9 cellular contexts compared by ENCODE assay signal in genomic region chr21:42513985-42514882, GRCh38. TPM values are rescaled to one million over a fixed set of nuclear protein-coding genes. Genes with fewer than 3 reads are reported as not detected.
DNase-seq lines count a peak whose midpoint lies in the region; ATAC-seq, FAIRE-seq and TF ChIP-seq lines count a peak whose summit lies in the region.
"Had no signal": no experiment of that assay in that cellular context is flagged by ENCODE, and none has a peak within 500 bp of the region (broad histone marks: within the 10 kb centered on the region; RNA-seq: fewer than 3 reads in every experiment).

No MANE protein-coding gene starts in this region.

- H3K36me3 Mint-ChIP-seq in T-helper 1 cell treated with Interleukin-12 subunit alpha and Interleukin-12 subunit beta and Interleukin-4 antibody, amounts not matched to agents 30 μg/mL and 1 μg/mL, for 36 hours (ENCODE audit: low read depth), result peaks cover 11% of the 10 kb centered on the region

- H3K9me1 ChIP-seq in K562 (ENCODE audit: control insufficient read depth, insufficient read depth, low read length), result no peaks in the 10 kb centered on the region
- no peaks in the 10 kb centered on the region for H3K9me1 ChIP-seq in keratinocyte (ENCODE audit: control insufficient read depth, extremely low read depth, insufficient read depth, low read length)

- DNase-seq in NCI-H1417 (lab: John Stamatoyannopoulos, UW) (peak in 2 of 3 experiments; percentile 78 to 84), NCI-H1417 treated with DMSO at 0.1 percent for 48 hours (lab: John Stamatoyannopoulos, UW) (no peak), K562 (ENCODE audit: extremely low read depth in 1 of 4, low spot score in 3 of 4) (peak in 2 of 4 experiments; percentile 43 to 51), keratinocyte (ENCODE audit: low read depth, low spot score) (no peak)
- peak; percentile 56 to 64 for DNase-seq in stimulated activated CD4-positive, alpha-beta T cell treated with anti-CD3 and anti-CD28 coated beads, Interleukin-2, amount 100 ng/mL, for 48 hours

- H3K27ac ChIP-seq in K562 (ENCODE audit: extremely low read depth, low read depth, low read length) (no peak overlapping the region), keratinocyte (ENCODE audit: control insufficient read depth, insufficient read depth, low read length) (peak overlapping the region; percentile 47)

- H3K27me3 ChIP-seq in K562 (ENCODE audit: control insufficient read depth in 2 of 2, insufficient read depth in 2 of 2, low read length in 2 of 2) (peaks cover 53 to 57% of the 10 kb centered on the region in 2 experiments), keratinocyte (ENCODE audit: control insufficient read depth, extremely low read depth, insufficient read depth, low read length) (no peaks in the 10 kb centered on the region)

- peak overlapping the region; percentile 84 for H3K4me3 Mint-ChIP-seq in T-helper 1 cell treated with Interleukin-12 subunit alpha and Interleukin-12 subunit beta and Interleukin-4 antibody, amounts not matched to agents 30 μg/mL and 1 μg/mL, for 36 hours

- H3K9me3 ChIP-seq in K562 (replicated peaks; ENCODE audit: control insufficient read depth, insufficient read depth, low read depth, low read length) (no peaks in the 10 kb centered on the region), keratinocyte (ENCODE audit: control insufficient read depth, low read depth, low read length) (no peaks in the 10 kb centered on the region)

- intact Hi-C loops in K562 (cut with micrococcal nuclease), result no loop called here

- CTCF ChIA-PET in K562 (lab: Yijun Ruan, JAX; ENCODE audit: low intra/inter-chr PET ratio), result no interaction called here

- peaks cover 15% of the 10 kb centered on the region for H3K4me1 Mint-ChIP-seq in T-helper 1 cell treated with Interleukin-12 subunit alpha and Interleukin-12 subunit beta and Interleukin-4 antibody, amounts not matched to agents 30 μg/mL and 1 μg/mL, for 36 hours (ENCODE audit: low read depth)

- no peak for TF ChIP-seq POLR2A in K562 (conservative IDR thresholded peaks at IDR 0.05)

- H2AFZ ChIP-seq in K562 (ENCODE audit: low read depth, low read length), result peak overlapping the region; percentile 42; the same call in 1 of the 2 replicates
- peak overlapping the region; percentile 78 for H2AFZ ChIP-seq in keratinocyte (ENCODE audit: control insufficient read depth, low read length)

- TF ChIP-seq CTCF in K562 (IDR thresholded peaks at IDR 0.05 in 2 of 3, conservative IDR thresholded peaks at IDR 0.05 in 1 of 3; ENCODE audit: insufficient read depth in 2 of 3, low read depth in 1 of 3, low read length in 3 of 3) (no peak), keratinocyte (optimal IDR thresholded peaks at IDR 0.05 in 1 of 3, IDR thresholded peaks at IDR 0.05 in 1 of 3, conservative IDR thresholded peaks at IDR 0.05 in 1 of 3; ENCODE audit: extremely low read depth in 1 of 3, insufficient read depth in 2 of 3, low read length in 3 of 3) (no peak)

- FAIRE-seq in K562 (lab: Jason Lieb, UNC), result no peak
- FAIRE-seq in keratinocyte (lab: Jason Lieb, UNC), result no peak
- FAIRE-seq: G401.6 had no signal

- no TSS peak for BruUV-seq in K562 (replicated peaks; lab: Mats Ljungman, UMichigan)

- H4K20me1 ChIP-seq in K562 (replicated peaks; ENCODE audit: control insufficient read depth, insufficient read depth, low read length) (no peaks in the 10 kb centered on the region; the same call in 1 of the 2 replicates), keratinocyte (ENCODE audit: control insufficient read depth, extremely low read depth, insufficient read depth, low read length) (no peaks in the 10 kb centered on the region)

- H3K36me3 ChIP-seq in K562 (ENCODE audit: control insufficient read depth, insufficient read depth, low read length) (no peaks in the 10 kb centered on the region), keratinocyte (ENCODE audit: control insufficient read depth in 2 of 2, extremely low read depth in 1 of 2, insufficient read depth in 2 of 2, low read length in 2 of 2) (peaks cover 3 to 9% of the 10 kb centered on the region in 2 experiments)

- POLR2A ChIA-PET in K562 (lab: Yijun Ruan, JAX), result interaction anchor here (0.6 to 0.9 kb wide), 2 partner anchors 31 to 36 kb away, joined by 3 read pairs; no protein-coding TSS in a partner anchor

- dilution Hi-C loops in keratinocyte (cut with MboI; ENCODE audit: extremely low pct_ligation_motif_present, low sequenced_read_pairs), result no loop called here

- peak overlapping the region; percentile 7; the same call in 1 of the 2 replicates for H3K4me2 ChIP-seq in K562 (ENCODE audit: insufficient read depth, low read length)
- H3K4me2 ChIP-seq in keratinocyte (ENCODE audit: control insufficient read depth, extremely low read depth, insufficient read depth, low read depth, low read length), result peak overlapping the region; percentile 84

- H3K4me3 ChIP-seq in K562, result peak overlapping the region; percentile 28
- H3K4me3 ChIP-seq in keratinocyte (ENCODE audit: control insufficient read depth in 2 of 3, extremely low read depth in 1 of 3, insufficient read depth in 2 of 3, low read depth in 1 of 3, low read length in 3 of 3), result peak overlapping the region; percentile 72 to 83 (median 75)

- peak; percentile 40 for ATAC-seq in HG03442 (IDR thresholded peaks at IDR 0.05; ENCODE audit: unreplicated experiment)
- peak; percentile 49; the same call in 2 of the 3 replicates for ATAC-seq in K562
- no peak for ATAC-seq in HG02840 (IDR thresholded peaks at IDR 0.05; ENCODE audit: low FRiP score, unreplicated experiment)

- 5% methylated on average over 69 of the region's 77 CpGs for WGBS in K562 (ENCODE audit: insufficient coverage, low coverage, missing lambda C conversion rate)

- peaks cover 0 to 16% of the 10 kb centered on the region in 2 experiments; a peak in 2 of 5 replicates for H3K4me1 ChIP-seq in K562 (replicated peaks in 1 of 2; ENCODE audit: control insufficient read depth in 2 of 2, insufficient read depth in 2 of 2, low read length in 2 of 2)
- peaks cover 10% of the 10 kb centered on the region for H3K4me1 ChIP-seq in keratinocyte (ENCODE audit: control insufficient read depth, extremely low read depth, insufficient read depth, low read length)

- H3K79me2 ChIP-seq in K562 (ENCODE audit: control insufficient read depth, insufficient read depth, low read length), result no peaks in the 10 kb centered on the region
- no peaks in the 10 kb centered on the region for H3K79me2 ChIP-seq in keratinocyte (ENCODE audit: control insufficient read depth, insufficient read depth, low read length)

- in situ Hi-C loops in K562 (cut with MboI), result no loop called here

- peaks cover 15% of the 10 kb centered on the region for H3K27me3 Mint-ChIP-seq in T-helper 1 cell treated with Interleukin-12 subunit alpha and Interleukin-12 subunit beta and Interleukin-4 antibody, amounts not matched to agents 30 μg/mL and 1 μg/mL, for 36 hours (ENCODE audit: low read depth)

- H3K9me3 Mint-ChIP-seq in T-helper 1 cell treated with Interleukin-12 subunit alpha and Interleukin-12 subunit beta and Interleukin-4 antibody, amounts not matched to agents 30 μg/mL and 1 μg/mL, for 36 hours, result no peaks in the 10 kb centered on the region

- no peak for TF ChIP-seq EP300 in K562 (IDR thresholded peaks at IDR 0.05; ENCODE audit: low read length)

- H3K9ac ChIP-seq in K562 (ENCODE audit: insufficient read depth in 1 of 2, low read depth in 2 of 2, low read length in 2 of 2) (peak overlapping the region in 1 of 2 experiments; percentile 45; a peak in 1 of 4 replicates), keratinocyte (ENCODE audit: control insufficient read depth, extremely low read depth, insufficient read depth, low read length) (peak overlapping the region; percentile 72)

- peak overlapping the region; percentile 50 for H3K27ac Mint-ChIP-seq in T-helper 1 cell treated with Interleukin-12 subunit alpha and Interleukin-12 subunit beta and Interleukin-4 antibody, amounts not matched to agents 30 μg/mL and 1 μg/mL, for 36 hours

- TF ChIP-seq RAD21 in K562 (CRISPR knock-in tag; conservative IDR thresholded peaks at IDR 0.05 in 1 of 2, IDR thresholded peaks at IDR 0.05 in 1 of 2), result no peak

RNA-seq across cellular contexts. Expression of gene SLC37A1, which starts 0.6 kb away (rescaled TPM):
- 4.6 and 9.1 TPM in 2 replicates for total RNA-seq in K562 (2011; cell fraction: chromatin; rRNA removed; ENCODE audit: low replicate concordance)
- 5.5 and 5.9 TPM in 2 replicates for total RNA-seq in K562 (2011; cell fraction: nucleolus; rRNA removed)
- 5.6 and 6.5 TPM in 2 replicates for total RNA-seq in K562 (2011; cell fraction: nucleoplasm; rRNA removed)
- total RNA-seq in K562 (2014; rRNA removed) (0.33 and 1.4 TPM in 2 replicates), K562 (2014; rRNA removed; fragmentation: Illumina TruSeq; extraction: Trizol) (0.10 and 0.15 TPM in 2 replicates), K562 (2015; rRNA removed; fragmentation: Illumina TruSeq; extraction: Trizol) (0.40 and 0.79 TPM in 2 replicates), K562 (2021) (0.40 and 0.60 TPM in 2 replicates)
- polyA plus RNA-seq in K562 (2011; rRNA removed) (3.4 and 4.5 TPM in 2 replicates), K562 (2014; fragmentation: Illumina TruSeq; extraction: Trizol) (0.45 and 0.65 TPM in 2 replicates), K562 (2014; fragmentation: Nextera tagmentation; extraction: Ambion mirVana) (under 1 TPM; 0.06 to 0.20 TPM), K562 (2014; rRNA removed) (0.09 and 0.24 TPM in 2 replicates), keratinocyte (2.7 to 4.2 TPM (median 4.1 TPM) in 3 replicates)
- 2.8 and 3.2 TPM in 2 replicates for polyA plus RNA-seq in K562 (2011; cell fraction: cytosol; rRNA removed)
- polyA plus RNA-seq in K562 (2011; cell fraction: nucleus; rRNA removed), result 10.8 and 11.2 TPM in 2 replicates
- 0.43 and 1.8 TPM in 2 replicates for polyA plus RNA-seq in K562 (2012)
- 3.8 and 6.7 TPM in 2 replicates for polyA minus RNA-seq in K562 (2011; rRNA and poly(A)+ RNA removed)
- polyA minus RNA-seq in K562 (2011; cell fraction: cytosol; rRNA and poly(A)+ RNA removed), result 2.5 and 2.6 TPM in 2 replicates
- polyA minus RNA-seq in K562 (2011; cell fraction: nucleus; rRNA and poly(A)+ RNA removed), result 8.3 and 11.8 TPM in 2 replicates
- 0.60 TPM for polyA plus RNA-seq in keratinocyte (2011; ENCODE audit: low read depth)
- 1.9 and 3.1 TPM in 2 replicates for polyA plus RNA-seq in keratinocyte (2011; cell fraction: cytosol; rRNA removed)
- 8.3 and 8.8 TPM in 2 replicates for polyA plus RNA-seq in keratinocyte (2011; cell fraction: nucleus; rRNA removed)
- polyA plus RNA-seq in keratinocyte (2012; ENCODE audit: low replicate concordance), result 1.2 and 5.0 TPM in 2 replicates
- 3.2 to 7.4 TPM (median 5.5 TPM) in 3 replicates for polyA minus RNA-seq in keratinocyte
- 4.0 TPM for polyA minus RNA-seq in keratinocyte (2011; cell fraction: cytosol; rRNA and poly(A)+ RNA removed)
- polyA minus RNA-seq in keratinocyte (2011; cell fraction: nucleus; rRNA and poly(A)+ RNA removed), result 7.3 and 8.9 TPM in 2 replicates

RNA-seq across cellular contexts. Expression of gene RSPH1, which starts 18.2 kb away (rescaled TPM):
- total RNA-seq in K562 (2011; cell fraction: chromatin; rRNA removed; ENCODE audit: low replicate concordance), result 0.16 TPM in 1 of 2 replicates, not detected in the other
- total RNA-seq in K562 (2011; cell fraction: nucleolus; rRNA removed), result not detected in 2 replicates
- total RNA-seq in K562 (2011; cell fraction: nucleoplasm; rRNA removed), result 0.15 TPM in 1 of 2 replicates, not detected in the other
- total RNA-seq in K562 (2014; rRNA removed), result not detected in 2 replicates
- not detected in 2 replicates for total RNA-seq in K562 (2014; rRNA removed; fragmentation: Illumina TruSeq; extraction: Trizol)
- not detected in 2 replicates for total RNA-seq in K562 (2015; rRNA removed; fragmentation: Illumina TruSeq; extraction: Trizol)
- total RNA-seq in K562 (2021), result not detected in 2 replicates
- polyA plus RNA-seq in K562 (2011; rRNA removed), result 0.17 TPM in 1 of 2 replicates, not detected in the other
- polyA plus RNA-seq in K562 (2011; cell fraction: cytosol; rRNA removed), result 0.01 TPM in 1 of 2 replicates, not detected in the other
- 0.07 TPM in 1 of 2 replicates, not detected in the other for polyA plus RNA-seq in K562 (2011; cell fraction: nucleus; rRNA removed)
- 0.18 TPM in 1 of 2 replicates, not detected in the other for polyA plus RNA-seq in K562 (2012)
- polyA plus RNA-seq in K562 (2014; fragmentation: Illumina TruSeq; extraction: Trizol), result not detected in 2 replicates
- polyA plus RNA-seq in K562 (2014; fragmentation: Nextera tagmentation; extraction: Ambion mirVana), result not detected
- not detected in 2 replicates for polyA plus RNA-seq in K562 (2014; rRNA removed)
- polyA minus RNA-seq in K562 (2011; rRNA and poly(A)+ RNA removed), result 0.07 TPM in 1 of 2 replicates, not detected in the other
- not detected in 2 replicates for polyA minus RNA-seq in K562 (2011; cell fraction: cytosol; rRNA and poly(A)+ RNA removed)
- polyA minus RNA-seq in K562 (2011; cell fraction: nucleus; rRNA and poly(A)+ RNA removed), result not detected in 2 replicates
- polyA plus RNA-seq in keratinocyte, result 0.50 to 0.84 TPM (median 0.50 TPM) in 3 replicates
- polyA plus RNA-seq in keratinocyte (2011; ENCODE audit: low read depth), result 1.7 TPM
- 0.86 and 1.6 TPM in 2 replicates for polyA plus RNA-seq in keratinocyte (2011; cell fraction: cytosol; rRNA removed)
- polyA plus RNA-seq in keratinocyte (2011; cell fraction: nucleus; rRNA removed), result 1.2 and 1.4 TPM in 2 replicates
- 0.55 and 1.1 TPM in 2 replicates for polyA plus RNA-seq in keratinocyte (2012; ENCODE audit: low replicate concordance)
- 0.13 to 0.19 TPM in 2 of 3 replicates, not detected in the other for polyA minus RNA-seq in keratinocyte
- polyA minus RNA-seq in keratinocyte (2011; cell fraction: cytosol; rRNA and poly(A)+ RNA removed), result not detected
- polyA minus RNA-seq in keratinocyte (2011; cell fraction: nucleus; rRNA and poly(A)+ RNA removed), result 0.21 TPM in 1 of 2 replicates, not detected in the other

Comparison
In these comparisons a context has a peak if more than half of its experiments do, and no peak if none do; other contexts are left out.
1. DNase-seq: peak in NCI-H1417 (2 of 3) and stimulated activated CD4-positive, alpha-beta T cell treated with anti-CD3 and anti-CD28 coated beads, Interleukin-2, amount 100 ng/mL, for 48 hours (2 of 2); none in NCI-H1417 treated with DMSO at 0.1 percent for 48 hours (single experiment) and keratinocyte (single experiment).